Comparison of ENCODE assay signal across 17 cellular contexts in genomic region chr10:2011106-2011716, GRCh38.
"Had no signal": no experiment of that assay in that cellular context is flagged by ENCODE, and none has a peak within 500 bp of the region (broad histone marks: within the 10 kb centered on the region; RNA-seq: fewer than 3 reads in every experiment).

No MANE protein-coding gene starts in this region.

- ATAC-seq: activated T-helper 17 cell treated with anti-CD3 and anti-CD28 coated beads, Interleukin-2, amount 50 U/mL, for 72 hours; effector memory CD8-positive, alpha-beta T cell; left lung had no signal

- H3K27me3 Mint-ChIP-seq: activated B cell treated with CpG ODN at 0.5 μM for 24 hours; activated naive CD4-positive, alpha-beta T cell treated with anti-CD3 and anti-CD28 coated beads, Interleukin-2, amount 50 U/mL, for 24 hours had no signal

- H3K9me3 Mint-ChIP-seq: activated B cell treated with CpG ODN at 0.5 μM for 24 hours; activated naive CD4-positive, alpha-beta T cell treated with anti-CD3 and anti-CD28 coated beads, Interleukin-2, amount 50 U/mL, for 24 hours; activated T-helper 17 cell treated with anti-CD3 and anti-CD28 coated beads, Interleukin-2, amount 50 U/mL, for 72 hours; T-helper 1 cell treated with Interleukin-12 subunit alpha and Interleukin-12 subunit beta and Interleukin-4 antibody, amounts not matched to agents 30 μg/mL and 1 μg/mL, for 36 hours had no signal

- DNase-seq: activated B cell treated with CpG ODN at 0.5 μM for 24 hours; activated CD4-positive, alpha-beta T cell treated with anti-CD3 and anti-CD28 coated beads, Interleukin-2, amount 50 U/mL, for 1 hour; activated T-cell treated with anti-CD3 and anti-CD28 coated beads for 4 hours; cortex of kidney; effector memory CD8-positive, alpha-beta T cell; erythroblast; glutamatergic neuron; left lung; mesenchymal stem cell; retina; stimulated activated CD4-positive, alpha-beta T cell treated with anti-CD3 and anti-CD28 coated beads, Interleukin-4, amount 100 ng/mL, for 4 hours; tibial artery had no signal

- H3K36me3 Mint-ChIP-seq: activated naive CD4-positive, alpha-beta T cell treated with anti-CD3 and anti-CD28 coated beads, Interleukin-2, amount 50 U/mL, for 24 hours had no signal

- H3K27ac ChIP-seq: left lung, parathyroid adenoma, skin epidermis, tibial artery had no signal

- H3K4me3 Mint-ChIP-seq: activated B cell treated with CpG ODN at 0.5 μM for 24 hours; activated naive CD4-positive, alpha-beta T cell treated with anti-CD3 and anti-CD28 coated beads, Interleukin-2, amount 50 U/mL, for 24 hours; activated T-helper 17 cell treated with anti-CD3 and anti-CD28 coated beads, Interleukin-2, amount 50 U/mL, for 72 hours; effector memory CD8-positive, alpha-beta T cell; T-helper 1 cell treated with Interleukin-12 subunit alpha and Interleukin-12 subunit beta and Interleukin-4 antibody, amounts not matched to agents 30 μg/mL and 1 μg/mL, for 36 hours had no signal

- H3K27ac Mint-ChIP-seq: activated B cell treated with CpG ODN at 0.5 μM for 24 hours; activated naive CD4-positive, alpha-beta T cell treated with anti-CD3 and anti-CD28 coated beads, Interleukin-2, amount 50 U/mL, for 24 hours; activated T-helper 17 cell treated with anti-CD3 and anti-CD28 coated beads, Interleukin-2, amount 50 U/mL, for 72 hours; effector memory CD8-positive, alpha-beta T cell; T-helper 1 cell treated with Interleukin-12 subunit alpha and Interleukin-12 subunit beta and Interleukin-4 antibody, amounts not matched to agents 30 μg/mL and 1 μg/mL, for 36 hours had no signal

- H3K4me1 Mint-ChIP-seq: activated B cell treated with CpG ODN at 0.5 μM for 24 hours; activated T-helper 17 cell treated with anti-CD3 and anti-CD28 coated beads, Interleukin-2, amount 50 U/mL, for 72 hours had no signal
